8 cellular contexts compared by ENCODE assay signal in the genomic region with DNA sequence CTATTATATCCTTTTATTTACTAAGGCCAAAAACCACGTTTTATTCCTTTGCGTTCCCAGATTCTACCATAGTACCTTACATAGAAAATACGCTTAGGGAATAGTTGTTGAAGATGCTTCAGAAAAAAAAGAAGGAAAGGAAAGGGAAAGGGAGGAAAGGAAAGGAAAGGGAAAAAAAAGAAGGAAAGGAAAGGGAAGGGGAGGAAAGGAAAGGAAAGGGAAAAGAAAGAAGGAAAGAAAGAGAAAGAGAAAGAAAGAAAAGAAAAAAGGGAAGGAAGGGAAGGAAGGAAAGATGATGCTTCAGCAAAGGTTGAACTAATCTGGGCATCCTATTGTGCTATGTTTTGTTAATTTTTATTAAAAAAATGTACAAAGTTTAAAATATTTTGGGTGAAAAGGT.
"Had no signal": no experiment of that assay in that cellular context is flagged by ENCODE, and none has a peak within 500 bp of the region (broad histone marks: within the 10 kb centered on the region; RNA-seq: fewer than 3 reads in every experiment).

No MANE protein-coding gene starts in this region.

- H3K9ac ChIP-seq: KMS-11 had no signal

- FAIRE-seq: HepG2, HTR-8/SVneo had no signal

- H3K4me3 Mint-ChIP-seq: IgD-negative memory B cell had no signal

- H3K4me1 Mint-ChIP-seq: IgD-negative memory B cell had no signal

- ATAC-seq: HepG2 had no signal

- H3K27me3 Mint-ChIP-seq: IgD-negative memory B cell had no signal

- H3K27ac ChIP-seq: HL-60, KMS-11 had no signal

- H3K4me2 ChIP-seq: KMS-11 had no signal

- H3K27ac Mint-ChIP-seq: IgD-negative memory B cell had no signal

- DNase-seq: IMR-90, KBM-7, KG1 had no signal
